ENCODE assay signal across 10 cellular contexts in the genomic region with DNA sequence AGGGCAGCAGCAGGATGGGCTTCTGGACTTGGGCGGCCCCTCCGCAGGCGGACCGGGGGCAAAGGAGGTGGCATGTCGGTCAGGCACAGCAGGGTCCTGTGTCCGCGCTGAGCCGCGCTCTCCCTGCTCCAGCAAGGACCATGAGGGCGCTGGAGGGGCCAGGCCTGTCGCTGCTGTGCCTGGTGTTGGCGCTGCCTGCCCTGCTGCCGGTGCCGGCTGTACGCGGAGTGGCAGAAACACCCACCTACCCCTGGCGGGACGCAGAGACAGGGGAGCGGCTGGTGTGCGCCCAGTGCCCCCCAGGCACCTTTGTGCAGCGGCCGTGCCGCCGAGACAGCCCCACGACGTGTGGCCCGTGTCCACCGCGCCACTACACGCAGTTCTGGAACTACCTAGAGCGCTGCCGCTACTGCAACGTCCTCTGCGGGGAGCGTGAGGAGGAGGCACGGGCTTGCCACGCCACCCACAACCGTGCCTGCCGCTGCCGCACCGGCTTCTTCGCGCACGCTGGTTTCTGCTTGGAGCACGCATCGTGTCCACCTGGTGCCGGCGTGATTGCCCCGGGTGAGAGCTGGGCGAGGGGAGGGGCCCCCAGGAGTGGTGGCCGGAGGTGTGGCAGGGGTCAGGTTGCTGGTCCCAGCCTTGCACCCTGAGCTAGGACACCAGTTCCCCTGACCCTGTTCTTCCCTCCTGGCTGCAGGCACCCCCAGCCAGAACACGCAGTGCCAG. TPM values are rescaled to one million over a fixed set of nuclear protein-coding genes. Genes with fewer than 3 reads are reported as not detected.
DNase-seq lines count a peak whose midpoint lies in the region; ATAC-seq, FAIRE-seq and TF ChIP-seq lines count a peak whose summit lies in the region.
"Had no signal": no experiment of that assay in that cellular context is flagged by ENCODE, and none has a peak within 500 bp of the region (broad histone marks: within the 10 kb centered on the region; RNA-seq: fewer than 3 reads in every experiment).

Gene TNFRSF6B (plus strand): TSS at position 25 of the 729 bp plus-strand sequence. CDS start 116 bp downstream, at position 141.

- H3K27ac Mint-ChIP-seq in activated CD4-positive, alpha-beta T cell treated with anti-CD3 and anti-CD28 coated beads for 36 hours: no peak within 1 kb of the TSS

- peaks cover 29% of the 10 kb centered on the region for H3K4me1 Mint-ChIP-seq in activated CD4-positive, alpha-beta T cell treated with anti-CD3 and anti-CD28 coated beads for 36 hours

- CTCF ChIA-PET in activated CD4-positive, alpha-beta T cell treated with anti-CD3 and anti-CD28 coated beads for 36 hours (lab: Charles Lee): interaction anchor here (1.1 to 1.6 kb wide), 2 partner anchors 55 to 89 kb away, joined by 3 to 4 read pairs; no protein-coding TSS in a partner anchor

- no peak for FAIRE-seq in bronchial epithelial cell (lab: Jason Lieb, UNC)

- in situ Hi-C loops in ACHN (cut with HindIII; ENCODE audit: low pct_ligation_motif_present, low pct_unique_long_range_greater_than_20kb, low sequenced_read_pairs): no loop called here

- no peaks in the 10 kb centered on the region for H3K9me3 Mint-ChIP-seq in activated CD4-positive, alpha-beta T cell treated with anti-CD3 and anti-CD28 coated beads for 36 hours (ENCODE audit: low read depth)

- H3K4me3 Mint-ChIP-seq in activated CD4-positive, alpha-beta T cell treated with anti-CD3 and anti-CD28 coated beads for 36 hours: peak within 1 kb of the TSS; percentile 23

- peak; percentile 18 for ATAC-seq in activated CD4-positive, alpha-beta T cell treated with anti-CD3 and anti-CD28 coated beads for 36 hours

- POLR2A ChIA-PET in activated CD4-positive, alpha-beta T cell treated with anti-CD3 and anti-CD28 coated beads for 36 hours (lab: Charles Lee): interaction anchor here (0.6 to 0.9 kb wide), 3 partner anchors 10 to 765 kb away, joined by 3 to 5 read pairs (median 3); no protein-coding TSS in a partner anchor

- peak; percentile 49 for DNase-seq in activated CD4-positive, alpha-beta T cell treated with anti-CD3 and anti-CD28 coated beads for 36 hours
- no peak for DNase-seq in activated CD4-positive, alpha-beta T cell treated with anti-CD3 and anti-CD28 coated beads for 1 hour
- no peak for DNase-seq in bronchial epithelial cell (ENCODE audit: low read depth)
- DNase-seq in left kidney (ENCODE audit: low read depth, low spot score): peak; percentile 47
- DNase-seq in effector CD8-positive, alpha-beta T cell (lab: John Stamatoyannopoulos, UW): no peak
- DNase-seq in ACHN: no peak
- no peak for DNase-seq in CD1c-positive myeloid dendritic cell (ENCODE audit: extremely low spot score)

- peaks cover 5% of the 10 kb centered on the region for H3K36me3 ChIP-seq in bronchial epithelial cell (ENCODE audit: control insufficient read depth, insufficient read depth, low read length)

- TF ChIP-seq CTCF in bronchial epithelial cell (IDR thresholded peaks at IDR 0.05; ENCODE audit: insufficient read depth, low read length, severe bottlenecking): no peak

- peak within 1 kb of the TSS; percentile 39 for H3K4me3 ChIP-seq in bronchial epithelial cell (ENCODE audit: low read depth, low read length)

- H3K27me3 ChIP-seq in bronchial epithelial cell (ENCODE audit: control insufficient read depth, insufficient read depth, low read length): no peaks in the 10 kb centered on the region

- H3K27me3 Mint-ChIP-seq in activated CD4-positive, alpha-beta T cell treated with anti-CD3 and anti-CD28 coated beads for 36 hours: no peaks in the 10 kb centered on the region

- peak within 1 kb of the TSS; percentile 52 for H3K27ac ChIP-seq in temporal lobe (ENCODE audit: low read depth, low read length)
- H3K27ac ChIP-seq: C4-2B, neutrophil had no signal

- intact Hi-C loops in activated CD4-positive, alpha-beta T cell treated with anti-CD3 and anti-CD28 coated beads for 36 hours (cut with DNase I, micrococcal nuclease): loop anchor here in 1 of 2 experiments (5.0 kb wide), 1 partner anchor 41 kb away; the partner anchor contains the start of genes LIME1 and SLC2A4RG

- peaks cover 8% of the 10 kb centered on the region for H3K36me3 Mint-ChIP-seq in activated CD4-positive, alpha-beta T cell treated with anti-CD3 and anti-CD28 coated beads for 36 hours (ENCODE audit: low read depth)

RNA-seq across cellular contexts. Expression of gene TNFRSF6B, which starts in this region (rescaled TPM):
- total RNA-seq in activated CD4-positive, alpha-beta T cell treated with anti-CD3 and anti-CD28 coated beads for 36 hours: 1 to 10 TPM in 1 of 2 experiments, under 1 TPM in 1; 0.21 to 1.7 TPM
- 4.9 and 7.1 TPM in 2 replicates for total RNA-seq in bronchial epithelial cell
- total RNA-seq in temporal lobe: 0.49 TPM

Comparison
In these comparisons a context has a peak if more than half of its experiments do, and no peak if none do; other contexts are left out.
1. DNase-seq: peak in activated CD4-positive, alpha-beta T cell treated with anti-CD3 and anti-CD28 coated beads for 36 hours (single experiment) and left kidney (single experiment); none in activated CD4-positive, alpha-beta T cell treated with anti-CD3 and anti-CD28 coated beads for 1 hour (single experiment), bronchial epithelial cell (single experiment), effector CD8-positive, alpha-beta T cell (single experiment), ACHN (single experiment) and CD1c-positive myeloid dendritic cell (single experiment).